ENCODE assay signal across 11 cellular contexts in genomic region chr12:124679533-124680371, GRCh38.
DNase-seq lines count a peak whose midpoint lies in the region; ATAC-seq and TF ChIP-seq lines count a peak whose summit lies in the region.
"Had no signal": no experiment of that assay in that cellular context is flagged by ENCODE, and none has a peak within 500 bp of the region (broad histone marks: within the 10 kb centered on the region; RNA-seq: fewer than 3 reads in every experiment).

No MANE protein-coding gene starts in this region.

- POLR2A ChIA-PET in Panc1 (lab: Charles Lee), result interaction anchor here (0.5 to 0.7 kb wide), 2 partner anchors 57 to 75 kb away, joined by 3 to 7 read pairs; no protein-coding TSS in a partner anchor

- peak overlapping the region; percentile 75 for H3K4me2 ChIP-seq in BLaER1
- H3K4me2 ChIP-seq in osteoblast (ENCODE audit: insufficient read depth, low read length), result no peak overlapping the region
- H3K4me2 ChIP-seq: KMS-11 had no signal

- H3K36me3 ChIP-seq in BLaER1 (no peaks in the 10 kb centered on the region), Panc1 (ENCODE audit: control insufficient read depth, insufficient read depth, low read length) (no peaks in the 10 kb centered on the region), osteoblast (ENCODE audit: insufficient read depth, low read length) (no peaks in the 10 kb centered on the region)

- no peaks in the 10 kb centered on the region for H3K79me2 ChIP-seq in osteoblast (ENCODE audit: insufficient read depth, low read length)

- H3K9me3 ChIP-seq in BLaER1 (no peaks in the 10 kb centered on the region), Panc1 (ENCODE audit: control insufficient read depth, insufficient read depth, low read depth, low read length) (no peaks in the 10 kb centered on the region), osteoblast (ENCODE audit: low read depth, low read length) (no peaks in the 10 kb centered on the region)

- CTCF ChIA-PET in Panc1 (lab: Charles Lee), result no interaction called here

- H3K27me3 ChIP-seq in BLaER1, result no peaks in the 10 kb centered on the region
- no peaks in the 10 kb centered on the region for H3K27me3 ChIP-seq in Panc1 (ENCODE audit: control insufficient read depth, insufficient read depth, low read length)
- no peaks in the 10 kb centered on the region for H3K27me3 ChIP-seq in osteoblast (ENCODE audit: insufficient read depth, low read length)

- TF ChIP-seq CTCF in Panc1 (IDR thresholded peaks at IDR 0.05), result no peak
- no peak for TF ChIP-seq CTCF in osteoblast (IDR thresholded peaks at IDR 0.05; ENCODE audit: extremely low read depth, low read depth, low read length)

- peak; percentile 52 for ATAC-seq in Panc1
- ATAC-seq in HG02642 (IDR thresholded peaks at IDR 0.05; ENCODE audit: poor library complexity, unreplicated experiment), result no peak
- ATAC-seq in GM21619 (IDR thresholded peaks at IDR 0.05; ENCODE audit: unreplicated experiment), result no peak

- no peak overlapping the region for H3K9ac ChIP-seq in BLaER1
- H3K9ac ChIP-seq: KMS-11 had no signal

- in situ Hi-C loops in Panc1 (cut with HindIII; ENCODE audit: low pct_unique_long_range_greater_than_20kb, low sequenced_read_pairs), result no loop called here

- DNase-seq in Panc1 (ENCODE audit: low read depth, low spot score), result no peak
- peak in 37 of 42 donors; percentile 30 to 83 (median 64) for DNase-seq in head of caudate nucleus
- peak; percentile 87 for DNase-seq in osteoblast (ENCODE audit: insufficient read length, low spot score, missing footprints)
- DNase-seq in AML-193 (lab: John Stamatoyannopoulos, UW), result no peak
- no peak for DNase-seq in NCI-H2107 treated with DMSO at 0.1 percent for 48 hours (lab: John Stamatoyannopoulos, UW; ENCODE audit: unreplicated experiment)
- DNase-seq: activated CD4-positive, alpha-beta T cell treated with anti-CD3 and anti-CD28 coated beads, Interleukin-2, amount 50 U/mL, for 4 hours; stimulated activated CD4-positive, alpha-beta T cell treated with anti-CD3 and anti-CD28 coated beads, Interleukin-2, amount 100 ng/mL, for 48 hours had no signal

- H3K27ac ChIP-seq in BLaER1 (no peak overlapping the region; the same call in 1 of the 2 replicates), Panc1 (ENCODE audit: low read length) (peak overlapping the region; percentile 98), osteoblast (ENCODE audit: low read depth, low read length) (peak overlapping the region; percentile 33)
- H3K27ac ChIP-seq: KMS-11 had no signal

- peak overlapping the region; percentile 70 for H2AFZ ChIP-seq in osteoblast (ENCODE audit: low read length)

- H3K4me1 ChIP-seq in BLaER1 (peaks cover 89% of the 10 kb centered on the region), Panc1 (ENCODE audit: control insufficient read depth, insufficient read depth, low read length) (peaks cover 81% of the 10 kb centered on the region), osteoblast (ENCODE audit: insufficient read depth, low read length) (peaks cover 36% of the 10 kb centered on the region)

- H4K20me1 ChIP-seq in BLaER1 (no peaks in the 10 kb centered on the region), osteoblast (ENCODE audit: insufficient read depth, low read length) (no peaks in the 10 kb centered on the region)

- intact Hi-C loops in Panc1 (cut with micrococcal nuclease; ENCODE audit: unreplicated experiment), result loop anchor here (5.0 to 10.0 kb wide), 4 partner anchors 43 to 295 kb away; partner anchors contain the start of gene NCOR2
- intact Hi-C loops in head of caudate nucleus (cut with DNase I), result no loop called here

- no TSS peak for BruUV-seq in Panc1 (replicated peaks; lab: Mats Ljungman, UMichigan)

- no peak overlapping the region for H3K4me3 ChIP-seq in BLaER1
- no peak overlapping the region for H3K4me3 ChIP-seq in Panc1 (ENCODE audit: low read depth in 2 of 2, low read length in 2 of 2)
- H3K4me3 ChIP-seq in osteoblast (ENCODE audit: insufficient read depth, low read length), result no peak overlapping the region

Comparison
In these comparisons a context has a peak if more than half of its experiments do, and no peak if none do; other contexts are left out.
1. DNase-seq: peak in head of caudate nucleus (37 of 42) and osteoblast (single experiment); none in Panc1 (single experiment), AML-193 (0 of 2) and NCI-H2107 treated with DMSO at 0.1 percent for 48 hours (single experiment).